ENCODE assay signal across 13 cellular contexts in genomic region chr5:52786391-52786790, GRCh38. TPM values are rescaled to one million over a fixed set of nuclear protein-coding genes. Genes with fewer than 3 reads are reported as not detected.
DNase-seq lines count a peak whose midpoint lies in the region; ATAC-seq and TF ChIP-seq lines count a peak whose summit lies in the region.
"Had no signal": no experiment of that assay in that cellular context is flagged by ENCODE, and none has a peak within 500 bp of the region (broad histone marks: within the 10 kb centered on the region; RNA-seq: fewer than 3 reads in every experiment).

No MANE protein-coding gene starts in this region.

- H3K27me3 ChIP-seq in hepatocyte: no peaks in the 10 kb centered on the region
- H3K27me3 ChIP-seq in stomach: no peaks in the 10 kb centered on the region

- H3K4me3 ChIP-seq in hepatocyte (no peak overlapping the region), stomach (no peak overlapping the region)

- ATAC-seq in activated CD8-positive, alpha-beta T cell treated with anti-CD3 and anti-CD28 coated beads for 36 hours: no peak
- no peak for ATAC-seq in activated CD8-positive, alpha-beta T cell treated with anti-CD3 and anti-CD28 coated beads, Interleukin-2, amount 10 ng/mL, durations not matched to agents 7 days and 5 days
- ATAC-seq in GM21515 (IDR thresholded peaks at IDR 0.05; ENCODE audit: unreplicated experiment) (no peak), GM18517 (IDR thresholded peaks at IDR 0.05; ENCODE audit: unreplicated experiment) (no peak)
- ATAC-seq in activated CD4-positive, alpha-beta T cell treated with anti-CD3 and anti-CD28 coated beads for 36 hours: no peak

- H3K27ac ChIP-seq in hepatocyte (peak overlapping the region; percentile 90), stomach (peak overlapping the region in 4 of 5 donors; percentile 87 to 96 (median 93))

- H3K4me1 ChIP-seq in hepatocyte (ENCODE audit: insufficient read depth): peaks cover 5% of the 10 kb centered on the region
- peaks cover 0 to 38% (median 24%) of the 10 kb centered on the region in 4 donors for H3K4me1 ChIP-seq in stomach

- no peaks in the 10 kb centered on the region for H3K9me2 ChIP-seq in hepatocyte (replicated peaks; ENCODE audit: insufficient read depth)

- H2AFZ ChIP-seq in hepatocyte: peak overlapping the region; percentile 85

- H3K79me2 ChIP-seq in hepatocyte: peaks cover 24% of the 10 kb centered on the region

- intact Hi-C loops in activated CD8-positive, alpha-beta T cell treated with anti-CD3 and anti-CD28 coated beads for 36 hours (cut with micrococcal nuclease): loop anchor here (5.0 to 10.0 kb wide), 4 partner anchors 44 to 308 kb away; no protein-coding TSS in a partner anchor
- intact Hi-C loops in stomach (cut with DNase I; ENCODE audit: low total_unique reads): loop anchor here (5.0 kb wide), 1 partner anchor 131 kb away; no protein-coding TSS in a partner anchor
- intact Hi-C loops in activated CD4-positive, alpha-beta T cell treated with anti-CD3 and anti-CD28 coated beads for 36 hours (cut with DNase I, micrococcal nuclease): loop anchor here in 1 of 2 experiments (5.0 kb wide), 1 partner anchor 311 kb away; no protein-coding TSS in a partner anchor

- no peak overlapping the region for H3K27ac Mint-ChIP-seq in activated CD8-positive, alpha-beta T cell treated with anti-CD3 and anti-CD28 coated beads for 36 hours
- H3K27ac Mint-ChIP-seq in activated CD8-positive, alpha-beta T cell treated with anti-CD3 and anti-CD28 coated beads, Interleukin-2, amount 10 ng/mL, durations not matched to agents 7 days and 5 days: no peak overlapping the region
- H3K27ac Mint-ChIP-seq in activated CD4-positive, alpha-beta T cell treated with anti-CD3 and anti-CD28 coated beads for 36 hours: no peak overlapping the region
- H3K27ac Mint-ChIP-seq: activated CD4-positive, alpha-beta T cell treated with anti-CD3 and anti-CD28 coated beads, Interleukin-2, amount 10 ng/mL, durations not matched to agents 7 days and 5 days had no signal

- CTCF ChIA-PET in activated CD8-positive, alpha-beta T cell treated with anti-CD3 and anti-CD28 coated beads for 36 hours (lab: Charles Lee): interaction anchor here (1.8 to 2.4 kb wide), 2 partner anchors 21 to 128 kb away, joined by 7 to 13 read pairs; no protein-coding TSS in a partner anchor
- CTCF ChIA-PET in activated CD8-positive, alpha-beta T cell treated with anti-CD3 and anti-CD28 coated beads, Interleukin-2, amount 10 ng/mL, durations not matched to agents 7 days and 5 days (lab: Charles Lee): interaction anchor here (1.0 to 3.7 kb wide), 9 partner anchors 8 to 31 kb away, joined by 3 to 38 read pairs (median 6); no protein-coding TSS in a partner anchor
- CTCF ChIA-PET in activated CD4-positive, alpha-beta T cell treated with anti-CD3 and anti-CD28 coated beads for 36 hours (lab: Charles Lee): interaction anchor here (1.1 to 1.4 kb wide), 2 partner anchors 10 to 303 kb away, joined by 3 read pairs; no protein-coding TSS in a partner anchor

- no peak for TF ChIP-seq CTCF in activated CD8-positive, alpha-beta T cell treated with anti-CD3 and anti-CD28 coated beads for 36 hours (IDR thresholded peaks at IDR 0.05)
- TF ChIP-seq CTCF in hepatocyte (IDR thresholded peaks at IDR 0.05; ENCODE audit: poor library complexity) (no peak), stomach (IDR thresholded peaks at IDR 0.05) (no peak)

- H3K4me1 Mint-ChIP-seq in activated CD8-positive, alpha-beta T cell treated with anti-CD3 and anti-CD28 coated beads for 36 hours (ENCODE audit: low read depth): peaks cover 44% of the 10 kb centered on the region
- H3K4me1 Mint-ChIP-seq in activated CD8-positive, alpha-beta T cell treated with anti-CD3 and anti-CD28 coated beads, Interleukin-2, amount 10 ng/mL, durations not matched to agents 7 days and 5 days (ENCODE audit: low read depth): peaks cover 51% of the 10 kb centered on the region
- H3K4me1 Mint-ChIP-seq in activated CD4-positive, alpha-beta T cell treated with anti-CD3 and anti-CD28 coated beads for 36 hours: peaks cover 22% of the 10 kb centered on the region

- 70% methylated on average over 4 of the region's 4 CpGs for WGBS in hepatocyte (ENCODE audit: low lambda C conversion rate, missing lambda C conversion rate)
- 8 to 25% (median 17%) methylated on average over 4 of the region's 4 CpGs for WGBS in stomach, 5 donors

- no peaks in the 10 kb centered on the region for H3K9me3 ChIP-seq in hepatocyte (ENCODE audit: low read depth)
- H3K9me3 ChIP-seq in stomach: no peaks in the 10 kb centered on the region

- H3K27me3 Mint-ChIP-seq in activated CD8-positive, alpha-beta T cell treated with anti-CD3 and anti-CD28 coated beads for 36 hours: no peaks in the 10 kb centered on the region
- no peaks in the 10 kb centered on the region for H3K27me3 Mint-ChIP-seq in activated CD8-positive, alpha-beta T cell treated with anti-CD3 and anti-CD28 coated beads, Interleukin-2, amount 10 ng/mL, durations not matched to agents 7 days and 5 days (ENCODE audit: low read depth)
- H3K27me3 Mint-ChIP-seq in activated CD4-positive, alpha-beta T cell treated with anti-CD3 and anti-CD28 coated beads for 36 hours: peaks cover 19% of the 10 kb centered on the region

- peak overlapping the region; percentile 92 for H3K4me2 ChIP-seq in hepatocyte

- TF ChIP-seq POLR2A in stomach (IDR thresholded peaks at IDR 0.05): no peak

- H3K36me3 ChIP-seq in hepatocyte (replicated peaks; ENCODE audit: insufficient read depth, low read depth) (no peaks in the 10 kb centered on the region), stomach (no peaks in the 10 kb centered on the region)

- in situ Hi-C loops in SK-MEL-5 (cut with HindIII; ENCODE audit: low pct_unique_long_range_greater_than_20kb, low sequenced_read_pairs): no loop called here

- no peak for TF ChIP-seq EP300 in stomach (IDR thresholded peaks at IDR 0.05)

- peaks cover 8% of the 10 kb centered on the region for H3K36me3 Mint-ChIP-seq in activated CD8-positive, alpha-beta T cell treated with anti-CD3 and anti-CD28 coated beads for 36 hours (ENCODE audit: low read depth)
- peaks cover 13% of the 10 kb centered on the region for H3K36me3 Mint-ChIP-seq in activated CD8-positive, alpha-beta T cell treated with anti-CD3 and anti-CD28 coated beads, Interleukin-2, amount 10 ng/mL, durations not matched to agents 7 days and 5 days (ENCODE audit: low read depth)
- H3K36me3 Mint-ChIP-seq in activated CD4-positive, alpha-beta T cell treated with anti-CD3 and anti-CD28 coated beads for 36 hours (ENCODE audit: low read depth): no peaks in the 10 kb centered on the region
- H3K36me3 Mint-ChIP-seq: naive B cell had no signal

- H3K4me3 Mint-ChIP-seq in activated CD8-positive, alpha-beta T cell treated with anti-CD3 and anti-CD28 coated beads for 36 hours: peak overlapping the region; percentile 8
- H3K4me3 Mint-ChIP-seq in activated CD8-positive, alpha-beta T cell treated with anti-CD3 and anti-CD28 coated beads, Interleukin-2, amount 10 ng/mL, durations not matched to agents 7 days and 5 days: no peak overlapping the region
- H3K4me3 Mint-ChIP-seq in activated CD4-positive, alpha-beta T cell treated with anti-CD3 and anti-CD28 coated beads for 36 hours: no peak overlapping the region

- DNase-seq in activated CD8-positive, alpha-beta T cell treated with anti-CD3 and anti-CD28 coated beads for 36 hours: no peak
- no peak for DNase-seq in activated CD8-positive, alpha-beta T cell treated with anti-CD3 and anti-CD28 coated beads, Interleukin-2, amount 10 ng/mL, durations not matched to agents 7 days and 5 days
- peak; percentile 20 for DNase-seq in SK-MEL-5 (ENCODE audit: low read depth, low spot score)
- no peak for DNase-seq in hepatocyte (ENCODE audit: low spot score)
- no peak for DNase-seq in stomach
- DNase-seq in activated CD4-positive, alpha-beta T cell treated with anti-CD3 and anti-CD28 coated beads for 36 hours: no peak
- DNase-seq: Kasumi-1; NCI-H2029; stimulated activated naive CD4-positive, alpha-beta T cell treated with Interleukin-2 at 50 U/mL for 16 hours had no signal

- H4K20me1 ChIP-seq in hepatocyte (ENCODE audit: insufficient read depth, poor library complexity, severe bottlenecking): no peaks in the 10 kb centered on the region

- POLR2A ChIA-PET in activated CD8-positive, alpha-beta T cell treated with anti-CD3 and anti-CD28 coated beads for 36 hours (lab: Charles Lee): interaction anchor here (1.6 kb wide), 1 partner anchor 11 kb away, joined by 7 read pairs; no protein-coding TSS in a partner anchor
- POLR2A ChIA-PET in activated CD8-positive, alpha-beta T cell treated with anti-CD3 and anti-CD28 coated beads, Interleukin-2, amount 10 ng/mL, durations not matched to agents 7 days and 5 days (lab: Charles Lee): interaction anchor here (0.6 to 2.1 kb wide), 2 partner anchors 11 to 13 kb away, joined by 3 to 13 read pairs; no protein-coding TSS in a partner anchor
- POLR2A ChIA-PET in activated CD4-positive, alpha-beta T cell treated with anti-CD3 and anti-CD28 coated beads for 36 hours (lab: Charles Lee): no interaction called here

- no peaks in the 10 kb centered on the region for H3K9me3 Mint-ChIP-seq in activated CD8-positive, alpha-beta T cell treated with anti-CD3 and anti-CD28 coated beads for 36 hours
- H3K9me3 Mint-ChIP-seq in activated CD8-positive, alpha-beta T cell treated with anti-CD3 and anti-CD28 coated beads, Interleukin-2, amount 10 ng/mL, durations not matched to agents 7 days and 5 days (ENCODE audit: insufficient read depth): no peaks in the 10 kb centered on the region
- H3K9me3 Mint-ChIP-seq in activated CD4-positive, alpha-beta T cell treated with anti-CD3 and anti-CD28 coated beads for 36 hours (ENCODE audit: low read depth): no peaks in the 10 kb centered on the region
- H3K9me3 Mint-ChIP-seq: activated CD4-positive, alpha-beta T cell treated with anti-CD3 and anti-CD28 coated beads, Interleukin-2, amount 10 ng/mL, durations not matched to agents 7 days and 5 days; naive B cell had no signal

RNA-seq across cellular contexts. Expression of gene ITGA1, which starts 1.3 kb away (rescaled TPM):
- 1 to 10 TPM; 5.1 to 6.0 TPM for total RNA-seq in activated CD8-positive, alpha-beta T cell treated with anti-CD3 and anti-CD28 coated beads for 36 hours
- 10 to 100 TPM; 18.0 to 19.2 TPM for total RNA-seq in activated CD8-positive, alpha-beta T cell treated with anti-CD3 and anti-CD28 coated beads, Interleukin-2, amount 10 ng/mL, durations not matched to agents 7 days and 5 days
- total RNA-seq in SK-MEL-5 (2014; rRNA removed; shearing (Covaris generic)): 21.1 and 29.7 TPM in 2 replicates
- 11.8 and 12.2 TPM in 2 replicates for polyA plus RNA-seq in SK-MEL-5 (2015; cell fraction: cytosol; rRNA removed)
- polyA plus RNA-seq in SK-MEL-5 (2015; cell fraction: nucleus; rRNA removed): 14.6 and 41.5 TPM in 2 replicates
- 40.3 and 46.9 TPM in 2 replicates for total RNA-seq in hepatocyte
- polyA plus RNA-seq in hepatocyte: 13.4 and 15.0 TPM in 2 replicates
- 100 to 1,000 TPM in 3 of 5 donors, 10 to 100 TPM in 2; 71.4 to 507 (median 145) TPM for total RNA-seq in stomach
- polyA plus RNA-seq in stomach: 10 to 100 TPM in 1 of 3 donors, 1 to 10 TPM in 2; 2.7 to 11.9 (median 2.9) TPM
- 1 to 10 TPM; 1.9 to 3.9 TPM for total RNA-seq in activated CD4-positive, alpha-beta T cell treated with anti-CD3 and anti-CD28 coated beads for 36 hours

RNA-seq across cellular contexts. Expression of gene PELO, which starts 1.3 kb away (rescaled TPM):
- 10 to 100 TPM; 25.4 to 26.0 TPM for total RNA-seq in activated CD8-positive, alpha-beta T cell treated with anti-CD3 and anti-CD28 coated beads for 36 hours
- total RNA-seq in activated CD8-positive, alpha-beta T cell treated with anti-CD3 and anti-CD28 coated beads, Interleukin-2, amount 10 ng/mL, durations not matched to agents 7 days and 5 days: 10 to 100 TPM; 22.9 to 25.7 TPM
- 21.3 and 22.8 TPM in 2 replicates for total RNA-seq in SK-MEL-5 (2014; rRNA removed; shearing (Covaris generic))
- 14.0 and 15.5 TPM in 2 replicates for polyA plus RNA-seq in SK-MEL-5 (2015; cell fraction: cytosol; rRNA removed)
- polyA plus RNA-seq in SK-MEL-5 (2015; cell fraction: nucleus; rRNA removed): 5.9 and 8.3 TPM in 2 replicates
- total RNA-seq in hepatocyte (21.9 and 24.3 TPM in 2 replicates), stomach (10 to 100 TPM in 4 of 5 donors, 1 to 10 TPM in 1; 5.8 to 62.2 (median 12.8) TPM)
- polyA plus RNA-seq in hepatocyte (27.0 and 28.2 TPM in 2 replicates), stomach (10 to 100 TPM in 2 of 3 donors, 1 to 10 TPM in 1; 6.4 to 13.4 (median 12.3) TPM)
- 10 to 100 TPM; 12.8 to 17.3 TPM for total RNA-seq in activated CD4-positive, alpha-beta T cell treated with anti-CD3 and anti-CD28 coated beads for 36 hours
